Comparison of ENCODE assay signal across 10 cellular contexts in genomic region chr19:6059996-6060599, GRCh38. TPM values are rescaled to one million over a fixed set of nuclear protein-coding genes. Genes with fewer than 3 reads are reported as not detected.
A peak's percentile ranks its signal among the peaks of the same experiment; 100 is the strongest.
DNase-seq lines count a peak whose midpoint lies in the region; ATAC-seq, FAIRE-seq and TF ChIP-seq lines count a peak whose summit lies in the region.
"Had no signal": no experiment of that assay in that cellular context is flagged by ENCODE, and none has a peak within 500 bp of the region (broad histone marks: within the 10 kb centered on the region; RNA-seq: fewer than 3 reads in every experiment).

No MANE protein-coding gene starts in this region.

- TF ChIP-seq POLR2A in H1 (IDR thresholded peaks at IDR 0.05; ENCODE audit: control extremely low read depth in 1 of 2, low read depth in 2 of 2, low read length in 2 of 2), result no peak
- no peak for TF ChIP-seq POLR2A in sigmoid colon (IDR thresholded peaks at IDR 0.05)

- H2AFZ ChIP-seq in GM23248, result no peak overlapping the region
- no peak overlapping the region for H2AFZ ChIP-seq in H1 (ENCODE audit: low read length)

- H3K36me3 Mint-ChIP-seq in T-cell, result no peaks in the 10 kb centered on the region

- peak overlapping the region; percentile 53 to 81 for H3K27ac Mint-ChIP-seq in T-cell

- ATAC-seq in T-cell (replicated peaks in 1 of 4), result no peak
- no peak for ATAC-seq in GM21529 (IDR thresholded peaks at IDR 0.05; ENCODE audit: unreplicated experiment)
- no peak for ATAC-seq in GM21576 (IDR thresholded peaks at IDR 0.05; ENCODE audit: unreplicated experiment)

- H3K9ac ChIP-seq in GM23248 (0 out of 2 replicates have a peak overlapping the region, but pooled peaks have one; percentile 34), H1 (replicated peaks in 1 of 4; ENCODE audit: extremely low read depth in 1 of 4, low read depth in 3 of 4, low read length in 3 of 4) (no peak overlapping the region)

- H2BK12ac ChIP-seq in H1 (ENCODE audit: low read depth, low read length), result peak overlapping the region; percentile 39; the same call in 1 of the 2 replicates

- H3K27me3 Mint-ChIP-seq in T-cell, result peaks cover 0 to 15% of the 10 kb centered on the region in 2 donors

- H3K9me3 ChIP-seq in GM23248 (ENCODE audit: low read depth) (no peaks in the 10 kb centered on the region), H1 (ENCODE audit: insufficient read depth in 2 of 2, low read depth in 1 of 2, low read length in 1 of 2) (no peaks in the 10 kb centered on the region), sigmoid colon (no peaks in the 10 kb centered on the region)

- no peak overlapping the region for H3K23ac ChIP-seq in H1 (ENCODE audit: insufficient read length)

- H3K9me2 ChIP-seq in GM23248 (ENCODE audit: insufficient read depth), result no peaks in the 10 kb centered on the region

- H2BK5ac ChIP-seq in H1 (ENCODE audit: low read depth, low read length), result no peak overlapping the region

- H3K18ac ChIP-seq in H1 (ENCODE audit: extremely low read depth, low read length), result no peak overlapping the region

- DNase-seq in GM23248 (no peak), T-cell (no peak), H1 (ENCODE audit: low read depth in 1 of 2, low spot score in 2 of 2) (no peak), sigmoid colon (no peak), GM10266 (ENCODE audit: extremely low spot score) (no peak)
- DNase-seq: DMS79 treated with DMSO at 0.1 percent for 48 hours, foreskin melanocyte, NCI-H526 had no signal

- H3K27ac ChIP-seq in GM23248, result no peak overlapping the region
- H3K27ac ChIP-seq in H1 (ENCODE audit: low read depth, low read length), result no peak overlapping the region
- peak overlapping the region; percentile 91 to 95 (median 92) for H3K27ac ChIP-seq in sigmoid colon

- H4K20me1 ChIP-seq in GM23248 (ENCODE audit: insufficient read depth) (no peaks in the 10 kb centered on the region), H1 (replicated peaks in 1 of 2; ENCODE audit: control insufficient read depth in 1 of 2, insufficient read depth in 2 of 2, low read length in 2 of 2) (peaks cover 0 to 4% of the 10 kb centered on the region in 2 experiments)

- 93 to 94% methylated on average over 4 of the region's 4 CpGs for WGBS in GM23248 (ENCODE audit: low coverage in 1 of 2, low lambda C conversion rate in 2 of 2, missing lambda C conversion rate in 2 of 2), 2 experiments
- WGBS in H1 (ENCODE audit: extremely low coverage in 1 of 2, insufficient coverage in 1 of 2, insufficient read length in 1 of 2, insufficient replicate concordance in 2 of 2, low coverage in 1 of 2, low lambda C conversion rate in 2 of 2, missing lambda C conversion rate in 1 of 2), 2 experiments, result 85% methylated on average over 4 of the region's 4 CpGs; no CpG with 5 or more reads in 1 of the 2 experiments
- 83 to 96% methylated on average over 4 of the region's 4 CpGs for WGBS in sigmoid colon, 2 donors

- TF ChIP-seq RAD21 in H1 (IDR thresholded peaks at IDR 0.05 in 1 of 2, conservative IDR thresholded peaks at IDR 0.05 in 1 of 2; ENCODE audit: low read depth in 2 of 2, low read length in 2 of 2), result no peak

- H3K4me1 ChIP-seq in GM23248 (ENCODE audit: insufficient read depth) (peaks cover 41% of the 10 kb centered on the region), H1 (replicated peaks in 1 of 4; ENCODE audit: control insufficient read depth in 3 of 4, insufficient read depth in 4 of 4, low read length in 3 of 4) (peaks cover 0 to 3% (median 0%) of the 10 kb centered on the region in 4 experiments; a peak in 1 of 7 replicates), sigmoid colon (peaks cover 0 to 93% (median 92%) of the 10 kb centered on the region in 4 donors)

- H3K4ac ChIP-seq in H1 (replicated peaks; ENCODE audit: insufficient read length, low read depth, low read length), result no peak overlapping the region

- H4K91ac ChIP-seq in H1 (replicated peaks; ENCODE audit: insufficient read length, low read length), result no peak overlapping the region

- H3K27me3 ChIP-seq in GM23248 (replicated peaks; ENCODE audit: insufficient read depth), result no peaks in the 10 kb centered on the region
- 0 out of 7 replicates have a peak, but pooled peaks cover 0 to 2% (median 0%) of the 10 kb centered on the region in 4 experiments for H3K27me3 ChIP-seq in H1 (replicated peaks in 1 of 4; ENCODE audit: control insufficient read depth in 3 of 4, extremely low read depth in 1 of 4, insufficient read depth in 3 of 4, low read length in 3 of 4)
- no peaks in the 10 kb centered on the region for H3K27me3 ChIP-seq in sigmoid colon

- POLR2A ChIA-PET in T-cell (lab: Charles Lee) (no interaction called here), H1 (lab: Charles Lee; ENCODE audit: partially characterized antibody) (interaction anchor here (1.6 kb wide), 1 partner anchor 9 kb away, joined by 4 read pairs; no protein-coding TSS in a partner anchor)

- TF ChIP-seq CTCF in H1 (IDR thresholded peaks at IDR 0.05; ENCODE audit: control extremely low read depth in 1 of 3, insufficient read depth in 1 of 3, low read depth in 1 of 3, low read length in 3 of 3), result no peak
- TF ChIP-seq CTCF in sigmoid colon (IDR thresholded peaks at IDR 0.05), result no peak
- no peak for TF ChIP-seq CTCF in GM10266 (IDR thresholded peaks at IDR 0.05; ENCODE audit: control insufficient read depth, insufficient read depth, low read depth, missing control alignments)

- no peak overlapping the region for H2BK120ac ChIP-seq in H1 (replicated peaks; ENCODE audit: low read depth, low read length)

- CTCF ChIA-PET in T-cell (lab: Charles Lee) (interaction anchor here in 1 of 2 donors (0.5 kb wide), 1 partner anchor 277 kb away, joined by 4 read pairs; no protein-coding TSS in a partner anchor), H1 (lab: Charles Lee; ENCODE audit: partially characterized antibody) (interaction anchor here (1.7 kb wide), 1 partner anchor 11 kb away, joined by 11 read pairs; no protein-coding TSS in a partner anchor)

- H4K8ac ChIP-seq in H1 (ENCODE audit: extremely low read depth, insufficient read depth, low read length), result no peak overlapping the region

- H4K5ac ChIP-seq in H1 (ENCODE audit: insufficient read length, low read depth, low read length), result no peak overlapping the region

- TF ChIP-seq EP300 in H1 (IDR thresholded peaks at IDR 0.05; ENCODE audit: borderline replicate concordance in 1 of 2, low read depth in 2 of 2, low read length in 2 of 2) (no peak), sigmoid colon (IDR thresholded peaks at IDR 0.05) (no peak)

- H2BK20ac ChIP-seq in H1 (ENCODE audit: low read length), result no peak overlapping the region

- H2AK5ac ChIP-seq in H1 (ENCODE audit: low read depth, low read length), result no peak overlapping the region

- no peak overlapping the region for H3K14ac ChIP-seq in H1 (ENCODE audit: insufficient read length)

- no peak for FAIRE-seq in H1 (lab: Jason Lieb, UNC)

- 0 out of 2 replicates have a peak, but pooled peaks cover 2% of the 10 kb centered on the region for H3K23me2 ChIP-seq in H1 (ENCODE audit: low read depth, low read length)

- no peak overlapping the region for H2BK15ac ChIP-seq in H1 (ENCODE audit: low read length)

- intact Hi-C loops in sigmoid colon (cut with DNase I), result loop anchor here (5.0 to 10.0 kb wide), 2 partner anchors 212 to 1085 kb away; no protein-coding TSS in a partner anchor

- H3K4me2 ChIP-seq in GM23248 (ENCODE audit: unreplicated experiment) (no peak overlapping the region), H1 (ENCODE audit: insufficient read depth in 1 of 2, low read depth in 2 of 2, low read length in 2 of 2) (no peak overlapping the region)

- peak overlapping the region in 2 of 3 donors; percentile 68 to 82 for H3K4me3 Mint-ChIP-seq in T-cell

- H3K79me1 ChIP-seq in H1 (ENCODE audit: low read depth, low read length), result no peaks in the 10 kb centered on the region

- in situ Hi-C loops in GM23248 (cut with MboI), result loop anchor here (10.0 kb wide), 1 partner anchor 45 kb away; no protein-coding TSS in a partner anchor

- H3K79me2 ChIP-seq in GM23248 (ENCODE audit: insufficient read depth) (peaks cover 10% of the 10 kb centered on the region; the same call in 1 of the 2 replicates), H1 (ENCODE audit: control insufficient read depth in 1 of 2, insufficient read depth in 2 of 2, low read length in 2 of 2) (no peaks in the 10 kb centered on the region)

- H3K36me3 ChIP-seq in GM23248 (ENCODE audit: low read depth), result no peaks in the 10 kb centered on the region
- no peaks in the 10 kb centered on the region for H3K36me3 ChIP-seq in H1 (ENCODE audit: control insufficient read depth in 2 of 4, insufficient read depth in 4 of 4, low read length in 3 of 4)
- no peaks in the 10 kb centered on the region for H3K36me3 ChIP-seq in sigmoid colon

- H3K4me3 ChIP-seq in GM23248 (no peak overlapping the region), H1 (ENCODE audit: extremely low read depth in 1 of 4, insufficient read depth in 2 of 4, low read depth in 3 of 4, low read length in 4 of 4) (no peak overlapping the region), sigmoid colon (no peak overlapping the region)

- H3F3A ChIP-seq in GM23248 (ENCODE audit: insufficient read depth), result peaks cover 35% of the 10 kb centered on the region

- H3K9me3 Mint-ChIP-seq in T-cell, result no peaks in the 10 kb centered on the region

- H3K56ac ChIP-seq in H1 (replicated peaks; ENCODE audit: insufficient read length, low read depth, low read length), result no peak overlapping the region

- H3K4me1 Mint-ChIP-seq in T-cell, result peaks cover 36 to 60% (median 57%) of the 10 kb centered on the region in 3 donors

TF ChIP-seq in H1, 55 proteins besides CTCF, POLR2A, EP300 and RAD21 (continues in another document):
- TF ChIP-seq TEAD4 (IDR thresholded peaks at IDR 0.05; ENCODE audit: low read depth, low read length) (no peak), HDAC2 (IDR thresholded peaks at IDR 0.05; ENCODE audit: borderline replicate concordance in 1 of 2, low read depth in 2 of 2, low read length in 2 of 2) (no peak)
- TF ChIP-seq, protein P1, sequence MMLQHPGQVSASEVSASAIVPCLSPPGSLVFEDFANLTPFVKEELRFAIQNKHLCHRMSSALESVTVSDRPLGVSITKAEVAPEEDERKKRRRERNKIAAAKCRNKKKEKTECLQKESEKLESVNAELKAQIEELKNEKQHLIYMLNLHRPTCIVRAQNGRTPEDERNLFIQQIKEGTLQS (IDR thresholded peaks at IDR 0.05; ENCODE audit: insufficient read depth, low read depth, low read length), result no peak

RNA-seq across cellular contexts. Expression of gene RFX2, which starts 50.2 kb away (rescaled TPM):
- 10.2 and 13.1 TPM in 2 replicates for total RNA-seq in GM23248 (2014; rRNA removed; shearing (Covaris generic))
- polyA plus RNA-seq in GM23248 (2016; fragmentation: Nextera tagmentation; extraction: Ambion mirVana) (11.3 and 11.7 TPM in 2 replicates), H1 (2011; rRNA removed) (5.3 and 5.9 TPM in 2 replicates), sigmoid colon (1 to 10 TPM; 1.2 to 4.2 (median 3.6) TPM)
- total RNA-seq in T-cell (10 to 100 TPM in 1 of 5 donors, 1 to 10 TPM in 4; 4.7 to 11.6 (median 7.8) TPM), sigmoid colon (10 to 100 TPM; 14.3 to 21.2 (median 17.4) TPM)
- 4.8 and 5.5 TPM in 2 replicates for total RNA-seq in H1 (2021; fragmentation: NEBNext Ultra II Directional; extraction: Animal tissue kit (Norgen Biotek cat#: 25700))
- polyA plus RNA-seq in H1 (2011; cell fraction: cytosol; rRNA removed), result 5.6 TPM
- polyA plus RNA-seq in H1 (2011; cell fraction: nucleus; rRNA removed), result 7.7 TPM
- polyA plus RNA-seq in H1 (2012, experiment 1 of 2), result 1.8 to 4.5 TPM (median 3.3 TPM) in 4 replicates
- 3.1 TPM for polyA plus RNA-seq in H1 (2012, experiment 2 of 2)
- 2.8 TPM for polyA plus RNA-seq in H1 (2013, experiment 1 of 2)
- 3.4 TPM for polyA plus RNA-seq in H1 (2013, experiment 2 of 2)
- polyA minus RNA-seq in H1 (2011; rRNA and poly(A)+ RNA removed), result 5.0 and 6.5 TPM in 2 replicates
- 7.0 TPM for polyA minus RNA-seq in H1 (2011; cell fraction: cytosol; rRNA and poly(A)+ RNA removed)
- 9.9 TPM for polyA minus RNA-seq in H1 (2011; cell fraction: nucleus; rRNA and poly(A)+ RNA removed)

Comparison
In these comparisons a context has a peak if more than half of its experiments do, and no peak if none do; other contexts are left out.
1. H3K27ac ChIP-seq: peak in sigmoid colon (4 of 4); none in GM23248 (single experiment) and H1 (single experiment).